Comparison of ENCODE assay signal across 19 cellular contexts in the genomic region with DNA sequence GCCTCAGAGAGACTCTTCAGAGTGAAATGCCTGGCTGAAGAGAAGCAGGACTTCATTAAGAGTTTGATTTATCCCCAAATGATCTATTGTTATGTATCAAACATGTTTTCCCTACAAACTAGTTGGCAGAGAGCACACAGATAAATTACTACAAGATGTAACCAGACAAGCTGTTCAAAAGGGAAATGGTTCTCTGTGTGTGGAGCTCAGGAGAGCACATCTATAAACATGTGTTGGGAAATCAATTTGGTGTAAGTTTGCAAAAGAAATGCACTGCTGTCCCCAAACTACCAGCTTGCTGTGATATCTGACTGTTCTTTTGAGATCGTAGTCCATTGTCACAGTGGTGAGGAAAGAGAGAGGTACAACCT.
DNase-seq lines count a peak whose midpoint lies in the region; ATAC-seq, FAIRE-seq and TF ChIP-seq lines count a peak whose summit lies in the region.
"Had no signal": no experiment of that assay in that cellular context is flagged by ENCODE, and none has a peak within 500 bp of the region (broad histone marks: within the 10 kb centered on the region; RNA-seq: fewer than 3 reads in every experiment).

No MANE protein-coding gene starts in this region.

- FAIRE-seq in RCC 7860 (lab: Jason Lieb, UNC): no peak
- FAIRE-seq: A204.1, G401.6, GM12878 had no signal

- H3K9ac ChIP-seq in skeletal muscle tissue (ENCODE audit: low read depth in 1 of 3, low read length in 3 of 3): no peak overlapping the region

- ATAC-seq in Right ventricle myocardium inferior: peak; percentile 23
- no peak for ATAC-seq in Right ventricle myocardium superior (ENCODE audit: poor library complexity)
- ATAC-seq in heart right ventricle: peak in 3 of 8 donors; percentile 7 to 24 (median 8)
- ATAC-seq in aorta (ENCODE audit: low FRiP score): peak; percentile 36
- ATAC-seq: GM12878 had no signal

- no peak overlapping the region for H3K4me3 ChIP-seq in heart right ventricle
- no peak overlapping the region for H3K4me3 ChIP-seq in skeletal muscle tissue (ENCODE audit: low read length in 3 of 3)
- no peak overlapping the region for H3K4me3 ChIP-seq in aorta (ENCODE audit: low read length in 2 of 2)
- H3K4me3 ChIP-seq: GM12878 had no signal

- no peaks in the 10 kb centered on the region for H3K9me3 ChIP-seq in heart right ventricle
- no peaks in the 10 kb centered on the region for H3K9me3 ChIP-seq in skeletal muscle tissue (ENCODE audit: control insufficient read depth in 3 of 3, low read length in 3 of 3)
- H3K9me3 ChIP-seq in aorta (ENCODE audit: control insufficient read depth, low read length): no peaks in the 10 kb centered on the region

- H3K4me1 ChIP-seq in heart right ventricle (peaks cover 0 to 12% (median 4%) of the 10 kb centered on the region in 9 donors), skeletal muscle tissue (ENCODE audit: control insufficient read depth in 3 of 3, insufficient read depth in 3 of 3, low read length in 3 of 3) (peaks cover 0 to 2% (median 0%) of the 10 kb centered on the region in 3 donors), aorta (ENCODE audit: control insufficient read depth in 1 of 2, insufficient read depth in 2 of 2, low read length in 2 of 2) (no peaks in the 10 kb centered on the region)

- WGBS in heart right ventricle, 2 donors: 76 to 82% methylated on average over 1 of the region's 1 CpG
- WGBS in aorta, 2 donors: 75 to 89% methylated on average over 1 of the region's 1 CpG

- H3K27me3 ChIP-seq in heart right ventricle (peaks cover 0 to 5% (median 0%) of the 10 kb centered on the region in 7 donors), skeletal muscle tissue (ENCODE audit: control insufficient read depth in 3 of 3, insufficient read depth in 3 of 3, low read length in 3 of 3) (no peaks in the 10 kb centered on the region), aorta (ENCODE audit: control insufficient read depth in 1 of 2, insufficient read depth in 2 of 2, low read length in 1 of 2) (no peaks in the 10 kb centered on the region)

- no peaks in the 10 kb centered on the region for H3K36me3 ChIP-seq in heart right ventricle
- H3K36me3 ChIP-seq in skeletal muscle tissue (ENCODE audit: control insufficient read depth in 3 of 3, insufficient read depth in 3 of 3, low read length in 3 of 3): no peaks in the 10 kb centered on the region
- H3K36me3 ChIP-seq in aorta (ENCODE audit: control insufficient read depth in 1 of 2, insufficient read depth in 2 of 2, low read length in 1 of 2): no peaks in the 10 kb centered on the region

- H3K27ac ChIP-seq in heart right ventricle (peak overlapping the region in 6 of 10 donors; percentile 47 to 81 (median 64)), skeletal muscle tissue (ENCODE audit: low read depth, low read length) (peak overlapping the region; percentile 1), aorta (ENCODE audit: low read depth in 1 of 2, low read length in 2 of 2) (no peak overlapping the region)
- H3K27ac ChIP-seq: C4-2B had no signal

- DNase-seq in Right ventricle myocardium inferior (ENCODE audit: missing footprints): no peak
- DNase-seq in Right ventricle myocardium superior: no peak
- no peak for DNase-seq in heart right ventricle
- DNase-seq in aorta: no peak
- DNase-seq in mesenteric fat pad (ENCODE audit: low spot score): no peak
- no peak for DNase-seq in NCI-H2227 treated with DMSO at 0.1 percent for 48 hours (lab: John Stamatoyannopoulos, UW)
- no peak for DNase-seq in RCC 7860 (ENCODE audit: low spot score)
- DNase-seq: DND-41, HCEC 1CT, IMR-90, Karpas-422, MM.1S, NCI-H187 treated with DMSO at 0.1 percent for 48 hours, NCI-H526 treated with DMSO at 0.1 percent for 48 hours had no signal

- no peak for TF ChIP-seq CTCF in heart right ventricle (IDR thresholded peaks at IDR 0.05)

- intact Hi-C loops in Right ventricle myocardium inferior (cut with DNase I): no loop called here
- intact Hi-C loops in Right ventricle myocardium superior (cut with DNase I): no loop called here
- intact Hi-C loops in heart right ventricle (cut with DNase I): no loop called here
- intact Hi-C loops in aorta (cut with DNase I): no loop called here

Comparison
In these comparisons a context has a peak if more than half of its experiments do, and no peak if none do; other contexts are left out.
1. H3K27ac ChIP-seq: peak in heart right ventricle (6 of 10) and skeletal muscle tissue (single experiment); none in aorta (0 of 2).